Comparison of ENCODE assay signal across 8 cellular contexts in genomic region chr2:104434363-104434792, GRCh38.
DNase-seq lines count a peak whose midpoint lies in the region; ATAC-seq and TF ChIP-seq lines count a peak whose summit lies in the region.

No MANE protein-coding gene starts in this region.

- peaks cover 8% of the 10 kb centered on the region for H3K4me1 Mint-ChIP-seq in activated T-helper 1 cell treated with anti-CD3 and anti-CD28 coated beads, Interleukin-12 subunit alpha, Interleukin-12 subunit beta, Interleukin-2, Interleukin-4 antibody, amounts not matched to agents 30 ng/mL and 10 ng/mL and 1 ng/mL, durations not matched to agents 14 hours and 24 hours and 36 hours (ENCODE audit: low read depth)

- in situ Hi-C loops in HAP-1 (cut with MboI; ENCODE audit: low sequenced_read_pairs), result no loop called here

- intact Hi-C loops in activated T-helper 1 cell treated with anti-CD3 and anti-CD28 coated beads, Interleukin-12 subunit alpha, Interleukin-12 subunit beta, Interleukin-2, Interleukin-4 antibody, amounts not matched to agents 30 ng/mL and 10 ng/mL and 1 ng/mL, durations not matched to agents 14 hours and 24 hours and 36 hours (cut with micrococcal nuclease), result no loop called here
- intact Hi-C loops in lower lobe of right lung (cut with DNase I), result no loop called here

- H3K9me3 ChIP-seq in lower lobe of right lung, result no peaks in the 10 kb centered on the region
- no peaks in the 10 kb centered on the region for H3K9me3 ChIP-seq in HAP-1

- peaks cover 5% of the 10 kb centered on the region for H3K4me1 ChIP-seq in lower lobe of right lung
- H3K4me1 ChIP-seq in HAP-1, result no peaks in the 10 kb centered on the region

- no peak for TF ChIP-seq CTCF in lower lobe of right lung (IDR thresholded peaks at IDR 0.05)

- no peak overlapping the region for H3K27ac Mint-ChIP-seq in activated T-helper 1 cell treated with anti-CD3 and anti-CD28 coated beads, Interleukin-12 subunit alpha, Interleukin-12 subunit beta, Interleukin-2, Interleukin-4 antibody, amounts not matched to agents 30 ng/mL and 10 ng/mL and 1 ng/mL, durations not matched to agents 14 hours and 24 hours and 36 hours

- no peaks in the 10 kb centered on the region for H3K9me3 Mint-ChIP-seq in activated T-helper 1 cell treated with anti-CD3 and anti-CD28 coated beads, Interleukin-12 subunit alpha, Interleukin-12 subunit beta, Interleukin-2, Interleukin-4 antibody, amounts not matched to agents 30 ng/mL and 10 ng/mL and 1 ng/mL, durations not matched to agents 14 hours and 24 hours and 36 hours

- H3K4me3 Mint-ChIP-seq in activated T-helper 1 cell treated with anti-CD3 and anti-CD28 coated beads, Interleukin-12 subunit alpha, Interleukin-12 subunit beta, Interleukin-2, Interleukin-4 antibody, amounts not matched to agents 30 ng/mL and 10 ng/mL and 1 ng/mL, durations not matched to agents 14 hours and 24 hours and 36 hours, result peak overlapping the region; percentile 32

- no peaks in the 10 kb centered on the region for H3K27me3 Mint-ChIP-seq in activated T-helper 1 cell treated with anti-CD3 and anti-CD28 coated beads, Interleukin-12 subunit alpha, Interleukin-12 subunit beta, Interleukin-2, Interleukin-4 antibody, amounts not matched to agents 30 ng/mL and 10 ng/mL and 1 ng/mL, durations not matched to agents 14 hours and 24 hours and 36 hours (ENCODE audit: insufficient read depth)

- H3K4me3 ChIP-seq in lower lobe of right lung (peak overlapping the region; percentile 35), HAP-1 (no peak overlapping the region)

- H3K36me3 ChIP-seq in lower lobe of right lung (no peaks in the 10 kb centered on the region), HAP-1 (replicated peaks) (no peaks in the 10 kb centered on the region)

- no peak overlapping the region for H3K27ac ChIP-seq in lower lobe of right lung

- ATAC-seq in GM19463 (IDR thresholded peaks at IDR 0.05; ENCODE audit: unreplicated experiment), result peak; percentile 73
- peak; percentile 93 for ATAC-seq in HG03565 (IDR thresholded peaks at IDR 0.05; ENCODE audit: unreplicated experiment)
- peak; percentile 45 to 66 for ATAC-seq in lower lobe of right lung

- H3K36me3 Mint-ChIP-seq in activated T-helper 1 cell treated with anti-CD3 and anti-CD28 coated beads, Interleukin-12 subunit alpha, Interleukin-12 subunit beta, Interleukin-2, Interleukin-4 antibody, amounts not matched to agents 30 ng/mL and 10 ng/mL and 1 ng/mL, durations not matched to agents 14 hours and 24 hours and 36 hours (ENCODE audit: low read depth), result no peaks in the 10 kb centered on the region

- DNase-seq in Daoy (ENCODE audit: low read depth) (peak; percentile 80), lower lobe of right lung (peak; percentile 48), cortex of kidney (lab: John Stamatoyannopoulos, UW) (no peak), dedifferentiated amniotic fluid mesenchymal stem cell (ENCODE audit: extremely low spot score) (no peak), HAP-1 (ENCODE audit: low spot score in 2 of 2) (no peak)
- DNase-seq in activated T-helper 1 cell treated with anti-CD3 and anti-CD28 coated beads, Interleukin-12 subunit alpha, Interleukin-12 subunit beta, Interleukin-2, Interleukin-4 antibody, amounts not matched to agents 30 ng/mL and 10 ng/mL and 1 ng/mL, durations not matched to agents 14 hours and 24 hours and 36 hours (ENCODE audit: low spot score), result no peak

- no peaks in the 10 kb centered on the region for H3K27me3 ChIP-seq in lower lobe of right lung (ENCODE audit: low read depth)
- no peaks in the 10 kb centered on the region for H3K27me3 ChIP-seq in HAP-1 (ENCODE audit: low read depth)

Comparison
In these comparisons a context has a peak if more than half of its experiments do, and no peak if none do; other contexts are left out.
1. DNase-seq: peak in Daoy (single experiment) and lower lobe of right lung (single experiment); none in activated T-helper 1 cell treated with anti-CD3 and anti-CD28 coated beads, Interleukin-12 subunit alpha, Interleukin-12 subunit beta, Interleukin-2, Interleukin-4 antibody, amounts not matched to agents 30 ng/mL and 10 ng/mL and 1 ng/mL, durations not matched to agents 14 hours and 24 hours and 36 hours (single experiment), cortex of kidney (single experiment), dedifferentiated amniotic fluid mesenchymal stem cell (single experiment) and HAP-1 (0 of 2).
2. Peak in every context shown above with its lines, with median percentiles within 50 percentile points of each other: ATAC-seq.